In genomic region chr2:74421248-74421870, GRCh38 we compare ENCODE assay signal across 8 cellular contexts. TPM values are rescaled to one million over a fixed set of nuclear protein-coding genes. Genes with fewer than 3 reads are reported as not detected.
DNase-seq lines count a peak whose midpoint lies in the region; ATAC-seq lines count a peak whose summit lies in the region.

C2orf81 (minus strand) TSS chr2:74421619; CDS start chr2:74421560, 59 bp downstream.
WDR54 (plus strand) TSS chr2:74421730; CDS start chr2:74422154, 424 bp downstream.

- H3K4me1 ChIP-seq in CD4-positive, CD25-positive, alpha-beta regulatory T cell (ENCODE audit: control insufficient read depth, insufficient read depth, low read length, poor library complexity, severe bottlenecking) = peaks cover 13% of the 10 kb centered on the region
- peaks cover 16% of the 10 kb centered on the region in 2 donors for H3K4me1 ChIP-seq in duodenal mucosa (ENCODE audit: control insufficient read depth in 1 of 2, insufficient read depth in 2 of 2, low read length in 2 of 2)

- peak within 1 kb of the TSS; percentile 49 to 73 for H3K9ac ChIP-seq in duodenal mucosa (ENCODE audit: low read depth in 1 of 2, low read length in 2 of 2)

- H3K4me3 Mint-ChIP-seq in CD4-positive, CD25-positive, alpha-beta regulatory T cell = peak within 1 kb of the TSS; percentile 88 to 99 (median 98)
- H3K4me3 Mint-ChIP-seq in activated CD4-positive, alpha-beta memory T cell treated with anti-CD3 and anti-CD28 coated beads for 36 hours = peak within 1 kb of the TSS; percentile 95

- peak within 1 kb of the TSS; percentile 94 for H3K27ac ChIP-seq in CD4-positive, CD25-positive, alpha-beta regulatory T cell (ENCODE audit: insufficient read depth, low read length, poor library complexity, severe bottlenecking)
- H3K27ac ChIP-seq in duodenal mucosa (ENCODE audit: low read depth, low read length) = peak within 1 kb of the TSS; percentile 23

- peaks cover 5% of the 10 kb centered on the region for H3K36me3 ChIP-seq in CD4-positive, CD25-positive, alpha-beta regulatory T cell (ENCODE audit: control insufficient read depth, insufficient read depth, low read length)
- peaks cover 10 to 20% of the 10 kb centered on the region in 2 donors for H3K36me3 ChIP-seq in duodenal mucosa (ENCODE audit: control insufficient read depth in 1 of 2, insufficient read depth in 2 of 2, low read length in 2 of 2)

- peak within 1 kb of the TSS; percentile 86 for H3K4me3 ChIP-seq in CD4-positive, CD25-positive, alpha-beta regulatory T cell (ENCODE audit: low read depth, low read length)
- peak within 1 kb of the TSS; percentile 81 to 86 for H3K4me3 ChIP-seq in duodenal mucosa (ENCODE audit: low read depth in 1 of 2, low read length in 2 of 2)

- peak within 1 kb of the TSS; percentile 96 to 99 (median 99) for H3K27ac Mint-ChIP-seq in CD4-positive, CD25-positive, alpha-beta regulatory T cell
- peak within 1 kb of the TSS; percentile 92 for H3K27ac Mint-ChIP-seq in activated CD4-positive, alpha-beta memory T cell treated with anti-CD3 and anti-CD28 coated beads for 36 hours

- H3K27me3 ChIP-seq in CD4-positive, CD25-positive, alpha-beta regulatory T cell (ENCODE audit: control insufficient read depth, insufficient read depth, low read length) = no peaks in the 10 kb centered on the region
- no peaks in the 10 kb centered on the region for H3K27me3 ChIP-seq in duodenal mucosa (ENCODE audit: control insufficient read depth in 1 of 2, insufficient read depth in 2 of 2, low read length in 2 of 2)

- peaks cover 6 to 31% (median 15%) of the 10 kb centered on the region in 4 donors for H3K4me1 Mint-ChIP-seq in CD4-positive, CD25-positive, alpha-beta regulatory T cell
- peaks cover 21% of the 10 kb centered on the region for H3K4me1 Mint-ChIP-seq in activated CD4-positive, alpha-beta memory T cell treated with anti-CD3 and anti-CD28 coated beads for 36 hours (ENCODE audit: low read depth)

- CTCF ChIA-PET in activated CD4-positive, alpha-beta memory T cell treated with anti-CD3 and anti-CD28 coated beads for 36 hours (lab: Charles Lee) = interaction anchor here (0.8 to 2.3 kb wide), 6 partner anchors 21 to 166 kb away, joined by 4 to 10 read pairs (median 6); partner anchors contain the start of genes CCDC142, INO80B and TTC31

- H3K9me3 Mint-ChIP-seq in CD4-positive, CD25-positive, alpha-beta regulatory T cell = no peaks in the 10 kb centered on the region
- H3K9me3 Mint-ChIP-seq in activated CD4-positive, alpha-beta memory T cell treated with anti-CD3 and anti-CD28 coated beads for 36 hours = no peaks in the 10 kb centered on the region

- POLR2A ChIA-PET in activated CD4-positive, alpha-beta memory T cell treated with anti-CD3 and anti-CD28 coated beads for 36 hours (lab: Charles Lee) = interaction anchor here (0.6 to 3.4 kb wide), 7 partner anchors 10 to 51 kb away, joined by 3 to 10 read pairs (median 3); partner anchors contain the start of genes INO80B, MOGS, MRPL53 and WBP1

- H3K27me3 Mint-ChIP-seq in CD4-positive, CD25-positive, alpha-beta regulatory T cell = peaks cover 11% of the 10 kb centered on the region
- H3K27me3 Mint-ChIP-seq in activated CD4-positive, alpha-beta memory T cell treated with anti-CD3 and anti-CD28 coated beads for 36 hours = no peaks in the 10 kb centered on the region

- peak; percentile 94 to 97 for ATAC-seq in CD4-positive, CD25-positive, alpha-beta regulatory T cell (ENCODE audit: low read depth in 2 of 2)
- ATAC-seq in GM19452 (IDR thresholded peaks at IDR 0.05; ENCODE audit: unreplicated experiment) = peak; percentile 93
- peak; percentile 89 for ATAC-seq in HG03571 (IDR thresholded peaks at IDR 0.05; ENCODE audit: unreplicated experiment)

- peaks cover 6% of the 10 kb centered on the region for H3K36me3 Mint-ChIP-seq in CD4-positive, CD25-positive, alpha-beta regulatory T cell
- peaks cover 9% of the 10 kb centered on the region for H3K36me3 Mint-ChIP-seq in activated CD4-positive, alpha-beta memory T cell treated with anti-CD3 and anti-CD28 coated beads for 36 hours

- intact Hi-C loops in activated CD4-positive, alpha-beta memory T cell treated with anti-CD3 and anti-CD28 coated beads for 36 hours (cut with micrococcal nuclease) = loop anchor here (1.0 kb wide), 1 partner anchor 33 kb away; no protein-coding TSS in a partner anchor

- DNase-seq in CD4-positive, CD25-positive, alpha-beta regulatory T cell = peak; percentile 87 to 97 (median 95)
- peak; percentile 90 for DNase-seq in NCI-H774 (lab: John Stamatoyannopoulos, UW)
- DNase-seq in activated CD4-positive, alpha-beta memory T cell treated with anti-CD3 and anti-CD28 coated beads for 36 hours = peak; percentile 96
- peak; percentile 87 to 93 for DNase-seq in lung microvascular endothelial cell (ENCODE audit: low read depth in 2 of 2)
- DNase-seq in stimulated activated CD4-positive, alpha-beta T cell treated with anti-CD3 and anti-CD28 coated beads, TNF-alpha, amount 100 ng/mL, for 48 hours (ENCODE audit: low read depth in 3 of 3) = peak; percentile 85 to 97 (median 91)

- H3K9me3 ChIP-seq in CD4-positive, CD25-positive, alpha-beta regulatory T cell (ENCODE audit: control insufficient read depth in 2 of 2, low read length in 2 of 2) = no peaks in the 10 kb centered on the region
- no peaks in the 10 kb centered on the region for H3K9me3 ChIP-seq in duodenal mucosa (ENCODE audit: control insufficient read depth in 1 of 2, low read length in 2 of 2)

RNA-seq across cellular contexts. Expression of gene C2orf81, which starts in this region (rescaled TPM):
- 1.1 TPM for total RNA-seq in CD4-positive, CD25-positive, alpha-beta regulatory T cell
- polyA plus RNA-seq in CD4-positive, CD25-positive, alpha-beta regulatory T cell = 1 to 10 TPM; 1.2 to 3.9 (median 2.3) TPM
- 1 to 10 TPM; 2.4 to 2.8 TPM for total RNA-seq in activated CD4-positive, alpha-beta memory T cell treated with anti-CD3 and anti-CD28 coated beads for 36 hours
- total RNA-seq in lung microvascular endothelial cell = under 0.01 TPM in 1 of 2 replicates, not detected in the other

RNA-seq across cellular contexts. Expression of gene WDR54, which starts in this region (rescaled TPM):
- total RNA-seq in CD4-positive, CD25-positive, alpha-beta regulatory T cell = 18.4 TPM
- polyA plus RNA-seq in CD4-positive, CD25-positive, alpha-beta regulatory T cell = 10 to 100 TPM; 49.4 to 84.3 (median 59.2) TPM
- total RNA-seq in activated CD4-positive, alpha-beta memory T cell treated with anti-CD3 and anti-CD28 coated beads for 36 hours = 100 to 1,000 TPM; 101 TPM
- total RNA-seq in lung microvascular endothelial cell = 24.0 and 32.3 TPM in 2 replicates

Comparison
In these comparisons a context has a peak if more than half of its experiments do, and no peak if none do; other contexts are left out.
1. Peak in every context shown above with its lines: DNase-seq, ATAC-seq, H3K4me3 ChIP-seq and H3K27ac ChIP-seq.